Comparison of ENCODE assay signal across 24 cellular contexts in the genomic region with DNA sequence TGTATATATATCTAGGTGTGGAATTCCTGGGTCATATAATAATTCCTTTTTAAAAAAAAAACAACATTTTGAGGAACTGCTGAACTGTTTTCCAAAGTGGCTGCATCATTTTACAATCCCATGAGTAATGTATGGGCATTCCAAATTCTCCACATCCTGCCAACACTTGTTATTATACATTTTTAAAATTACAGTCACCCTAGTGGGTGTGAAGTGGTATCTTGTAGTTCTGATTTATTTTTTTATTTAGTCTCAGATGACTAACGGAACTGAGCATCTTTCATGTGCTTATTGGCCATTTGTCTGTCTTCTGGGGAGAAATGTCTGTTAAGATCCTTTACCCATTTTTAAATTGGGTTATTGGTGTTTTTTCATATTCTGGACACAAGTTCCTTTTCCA. TPM values are rescaled to one million over a fixed set of nuclear protein-coding genes. Genes with fewer than 3 reads are reported as not detected.
A peak's percentile ranks its signal among the peaks of the same experiment; 100 is the strongest.
DNase-seq lines count a peak whose midpoint lies in the region; ATAC-seq, FAIRE-seq and TF ChIP-seq lines count a peak whose summit lies in the region.
"Had no signal": no experiment of that assay in that cellular context is flagged by ENCODE, and none has a peak within 500 bp of the region (broad histone marks: within the 10 kb centered on the region; RNA-seq: fewer than 3 reads in every experiment).

No MANE protein-coding gene starts in this region.

- H2AFZ ChIP-seq in mesenchymal stem cell (ENCODE audit: low read depth, low read length) = no peak overlapping the region

- no peak overlapping the region for H3K23ac ChIP-seq in mesenchymal stem cell (ENCODE audit: low read length in 2 of 2)

- no peak overlapping the region for H4K8ac ChIP-seq in mesenchymal stem cell (ENCODE audit: low read length)

- H2BK12ac ChIP-seq in mesenchymal stem cell (ENCODE audit: low read length in 2 of 2) = no peak overlapping the region

- H3K9ac ChIP-seq in mesenchymal stem cell (ENCODE audit: low read length) = no peak overlapping the region

- H3K4me3 Mint-ChIP-seq in Calu3 (ENCODE audit: low read depth, unreplicated experiment) = no peak overlapping the region
- H3K4me3 Mint-ChIP-seq: activated naive CD4-positive, alpha-beta T cell treated with anti-CD3 and anti-CD28 coated beads, Interleukin-2, amount 50 U/mL, for 24 hours; activated T-cell treated with anti-CD3 and anti-CD28 coated beads, Interleukin-2, amount 50 U/mL, for 72 hours; B cell; brain; naive B cell had no signal

- CTCF ChIA-PET in Calu3 (lab: Charles Lee) = no interaction called here

- H3K9me3 Mint-ChIP-seq in Calu3 (ENCODE audit: low read depth, unreplicated experiment) = peaks cover 5% of the 10 kb centered on the region
- H3K9me3 Mint-ChIP-seq: activated naive CD4-positive, alpha-beta T cell treated with anti-CD3 and anti-CD28 coated beads, Interleukin-2, amount 50 U/mL, for 24 hours had no signal

- no peak overlapping the region for H2BK5ac ChIP-seq in mesenchymal stem cell (ENCODE audit: low read depth, low read length, poor library complexity, severe bottlenecking)

- DNase-seq in GM03348 (ENCODE audit: low spot score) = peak; percentile 19
- DNase-seq in NCI-H226 = peak; percentile 56
- DNase-seq in bronchial epithelial cell (ENCODE audit: low read depth) = peak; percentile 84
- DNase-seq in mesenchymal stem cell = peak; percentile 23
- no peak for DNase-seq in body of pancreas
- no peak for DNase-seq in WERI-Rb-1
- no peak for DNase-seq in Calu3
- no peak for DNase-seq in NCI-H2227 (lab: John Stamatoyannopoulos, UW; ENCODE audit: unreplicated experiment)
- DNase-seq: activated CD8-positive, alpha-beta memory T cell treated with anti-CD3 and anti-CD28 coated beads for 24 hours; activated T-cell treated with anti-CD3 and anti-CD28 coated beads, Interleukin-2, amount 50 U/mL, for 72 hours; DND-41; Kasumi-1; naive B cell; NCI-H1417; NCI-H524 treated with DMSO at 0.1 percent for 48 hours; ovary; SHP77; stimulated activated CD4-positive, alpha-beta T cell treated with anti-CD3 and anti-CD28 coated beads, Interleukin-15, amount 100 ng/mL, for 24 hours had no signal

- H3K27me3 Mint-ChIP-seq in Calu3 (ENCODE audit: unreplicated experiment) = no peaks in the 10 kb centered on the region
- H3K27me3 Mint-ChIP-seq: activated naive CD4-positive, alpha-beta T cell treated with anti-CD3 and anti-CD28 coated beads, Interleukin-2, amount 50 U/mL, for 24 hours had no signal

- BruUV-seq in Calu3 (replicated peaks; lab: Mats Ljungman, UMichigan) = no TSS peak

- intact Hi-C loops in body of pancreas (cut with DNase I) = no loop called here
- intact Hi-C loops in Calu3 (cut with micrococcal nuclease; ENCODE audit: unreplicated experiment) = no loop called here

- H2BK120ac ChIP-seq in mesenchymal stem cell (ENCODE audit: low read depth, low read length) = no peak overlapping the region

- H3K14ac ChIP-seq in mesenchymal stem cell (ENCODE audit: low read length in 2 of 2) = no peak overlapping the region

- H3K4ac ChIP-seq in mesenchymal stem cell (ENCODE audit: low read depth in 1 of 2, low read length in 2 of 2) = no peak overlapping the region

- FAIRE-seq in bronchial epithelial cell (lab: Jason Lieb, UNC) = no peak
- FAIRE-seq: endothelial cell of umbilical vein, HTR-8/SVneo had no signal

- no peak for TF ChIP-seq POLR2A in body of pancreas (IDR thresholded peaks at IDR 0.05)

- no peak for ATAC-seq in body of pancreas
- ATAC-seq: activated T-cell treated with anti-CD3 and anti-CD28 coated beads, Interleukin-2, amount 50 U/mL, for 72 hours had no signal

- no peak overlapping the region for H3K4me3 ChIP-seq in bronchial epithelial cell (ENCODE audit: low read depth, low read length)
- no peak overlapping the region for H3K4me3 ChIP-seq in mesenchymal stem cell (ENCODE audit: insufficient read depth in 1 of 2, low read depth in 1 of 2, low read length in 2 of 2)
- no peak overlapping the region for H3K4me3 ChIP-seq in body of pancreas
- H3K4me3 ChIP-seq in WERI-Rb-1 (ENCODE audit: low read depth, low read length) = no peak overlapping the region
- H3K4me3 ChIP-seq: ovary, right atrium auricular region had no signal

- WGBS in mesenchymal stem cell = 20% methylated on average over 1 of the region's 1 CpG
- WGBS in body of pancreas, 2 donors = 54 to 67% methylated on average over 1 of the region's 1 CpG

- H2AK5ac ChIP-seq in mesenchymal stem cell (ENCODE audit: low read length, severe bottlenecking) = no peak overlapping the region

- no peak overlapping the region for H3K18ac ChIP-seq in mesenchymal stem cell (ENCODE audit: low read depth in 1 of 2, low read length in 2 of 2)

- no peak overlapping the region for H3K27ac ChIP-seq in mesenchymal stem cell (ENCODE audit: low read length, poor library complexity, severe bottlenecking)
- no peak overlapping the region for H3K27ac ChIP-seq in body of pancreas
- no peak overlapping the region for H3K27ac ChIP-seq in WERI-Rb-1
- H3K27ac ChIP-seq: ovary, right atrium auricular region had no signal

- no peak overlapping the region for H2BK15ac ChIP-seq in mesenchymal stem cell (ENCODE audit: low read depth, poor library complexity, severe bottlenecking)

- no peak for TF ChIP-seq CTCF in bronchial epithelial cell (IDR thresholded peaks at IDR 0.05; ENCODE audit: insufficient read depth, low read length, severe bottlenecking)
- no peak for TF ChIP-seq CTCF in body of pancreas (IDR thresholded peaks at IDR 0.05)
- no peak for TF ChIP-seq CTCF in WERI-Rb-1 (IDR thresholded peaks at IDR 0.05; ENCODE audit: low read depth, low read length)
- TF ChIP-seq CTCF in Calu3 (IDR thresholded peaks at IDR 0.05; ENCODE audit: unreplicated experiment) = no peak

- H3K9me3 ChIP-seq in mesenchymal stem cell (ENCODE audit: control insufficient read depth, low read length) (peaks cover 27% of the 10 kb centered on the region), body of pancreas (no peaks in the 10 kb centered on the region), WERI-Rb-1 (ENCODE audit: severe bottlenecking) (peaks cover 6% of the 10 kb centered on the region)
- H3K9me3 ChIP-seq: ovary had no signal

- H3K27ac Mint-ChIP-seq in Calu3 (ENCODE audit: unreplicated experiment) = no peak overlapping the region
- H3K27ac Mint-ChIP-seq: activated naive CD4-positive, alpha-beta T cell treated with anti-CD3 and anti-CD28 coated beads, Interleukin-2, amount 50 U/mL, for 24 hours; activated T-cell treated with anti-CD3 and anti-CD28 coated beads, Interleukin-2, amount 50 U/mL, for 72 hours; B cell; brain; naive B cell had no signal

- no peak overlapping the region for H4K91ac ChIP-seq in mesenchymal stem cell (ENCODE audit: low read length)

- H3K36me3 Mint-ChIP-seq in Calu3 (ENCODE audit: insufficient read depth, unreplicated experiment) = no peaks in the 10 kb centered on the region
- H3K36me3 Mint-ChIP-seq: naive B cell had no signal

- no peak overlapping the region for H3K4me2 ChIP-seq in mesenchymal stem cell (ENCODE audit: low read length, poor library complexity, severe bottlenecking)

- no peaks in the 10 kb centered on the region for H3K36me3 ChIP-seq in bronchial epithelial cell (ENCODE audit: control insufficient read depth, insufficient read depth, low read length)
- H3K36me3 ChIP-seq in mesenchymal stem cell (ENCODE audit: control insufficient read depth in 1 of 2, insufficient read depth in 2 of 2, low read depth in 1 of 2, low read length in 2 of 2) = no peaks in the 10 kb centered on the region
- no peaks in the 10 kb centered on the region for H3K36me3 ChIP-seq in body of pancreas (replicated peaks in 1 of 2; ENCODE audit: insufficient read depth in 1 of 2, low read depth in 2 of 2)
- no peaks in the 10 kb centered on the region for H3K36me3 ChIP-seq in WERI-Rb-1
- H3K36me3 ChIP-seq: ovary, right atrium auricular region had no signal

- no peaks in the 10 kb centered on the region for H3K4me1 Mint-ChIP-seq in Calu3 (ENCODE audit: low read depth, unreplicated experiment)
- H3K4me1 Mint-ChIP-seq: activated naive CD4-positive, alpha-beta T cell treated with anti-CD3 and anti-CD28 coated beads, Interleukin-2, amount 50 U/mL, for 24 hours; B cell; brain; naive B cell had no signal

- H3K27me3 ChIP-seq in bronchial epithelial cell (ENCODE audit: control insufficient read depth, insufficient read depth, low read length) (peaks cover 3% of the 10 kb centered on the region), mesenchymal stem cell (ENCODE audit: control insufficient read depth in 1 of 2, insufficient read depth in 1 of 2, low read length in 2 of 2) (peaks cover 0 to 3% of the 10 kb centered on the region in 2 experiments), body of pancreas (no peaks in the 10 kb centered on the region), WERI-Rb-1 (ENCODE audit: insufficient read depth, low read depth, severe bottlenecking) (no peaks in the 10 kb centered on the region)
- H3K27me3 ChIP-seq: ovary, right atrium auricular region had no signal

- H3K79me1 ChIP-seq in mesenchymal stem cell (replicated peaks; ENCODE audit: low read length, poor library complexity, severe bottlenecking) = no peaks in the 10 kb centered on the region

- H3K4me1 ChIP-seq in mesenchymal stem cell (ENCODE audit: control insufficient read depth, insufficient read depth, low read depth, low read length) (no peaks in the 10 kb centered on the region), body of pancreas (no peaks in the 10 kb centered on the region)
- H3K4me1 ChIP-seq: right atrium auricular region had no signal

RNA-seq across cellular contexts. Expression of a gene that starts 12.0 kb away (rescaled TPM):
- total RNA-seq in bronchial epithelial cell (20.8 and 28.7 TPM in 2 replicates), body of pancreas (10 to 100 TPM; 18.2 to 65.3 TPM), Calu3 (2022) (35.2 and 37.8 TPM in 2 replicates)
- polyA plus RNA-seq in mesenchymal stem cell (2013, experiment 1 of 2) = 26.5 TPM
- polyA plus RNA-seq in mesenchymal stem cell (2013, experiment 2 of 2) = 27.6 TPM

Comparison
In these comparisons a context has a peak if more than half of its experiments do, and no peak if none do; other contexts are left out.
1. DNase-seq: peak in GM03348 (single experiment), NCI-H226 (single experiment), bronchial epithelial cell (single experiment) and mesenchymal stem cell (single experiment); none in body of pancreas (0 of 4), WERI-Rb-1 (single experiment), Calu3 (single experiment) and NCI-H2227 (single experiment).